ENCODE assay signal across 8 cellular contexts in genomic region chr3:136788154-136788553, GRCh38. TPM values are rescaled to one million over a fixed set of nuclear protein-coding genes. Genes with fewer than 3 reads are reported as not detected.
DNase-seq lines count a peak whose midpoint lies in the region; ATAC-seq and TF ChIP-seq lines count a peak whose summit lies in the region.
"Had no signal": no experiment of that assay in that cellular context is flagged by ENCODE, and none has a peak within 500 bp of the region (broad histone marks: within the 10 kb centered on the region; RNA-seq: fewer than 3 reads in every experiment).

No MANE protein-coding gene starts in this region.

- H2BK15ac ChIP-seq in IMR-90 (ENCODE audit: low read depth, low read length): peak overlapping the region; percentile 98

- intact Hi-C loops in IMR-90 (cut with micrococcal nuclease) (no loop called here), ascending aorta (cut with DNase I) (loop anchor here (10.0 kb wide), 1 partner anchor 227 kb away; no protein-coding TSS in a partner anchor)

- no peak overlapping the region for H2AFZ ChIP-seq in IMR-90 (replicated peaks; ENCODE audit: low read length, poor library complexity)

- H2BK20ac ChIP-seq in IMR-90 (ENCODE audit: low read depth, low read length): peak overlapping the region; percentile 68

- peak overlapping the region; percentile 84 for H3K18ac ChIP-seq in IMR-90 (ENCODE audit: low read depth, low read length)

- H3K9me3 ChIP-seq in IMR-90 (ENCODE audit: control insufficient read depth, insufficient read depth, low read length) (peaks cover 2% of the 10 kb centered on the region; the same call in 1 of the 2 replicates), ascending aorta (no peaks in the 10 kb centered on the region), subcutaneous abdominal adipose tissue (ENCODE audit: control insufficient read depth in 5 of 5, low read length in 5 of 5) (no peaks in the 10 kb centered on the region)

- POLR2A ChIA-PET in IMR-90 (lab: Charles Lee; ENCODE audit: unreplicated experiment): no interaction called here

- no TSS peak for BruUV-seq in IMR-90 (replicated peaks; lab: Mats Ljungman, UMichigan)

- peak overlapping the region; percentile 41 for H2BK5ac ChIP-seq in IMR-90 (ENCODE audit: low read depth, low read length, poor library complexity, severe bottlenecking)

- no peak for TF ChIP-seq POLR2A in IMR-90 (IDR thresholded peaks at IDR 0.05; ENCODE audit: low read depth, low read length)

- H3K4me3 ChIP-seq in IMR-90 (ENCODE audit: insufficient read depth, low read depth, low read length) (no peak overlapping the region), ascending aorta (no peak overlapping the region), subcutaneous abdominal adipose tissue (ENCODE audit: low read depth in 1 of 5, low read length in 5 of 5) (no peak overlapping the region)

- peak overlapping the region; percentile 5; the same call in 1 of the 2 replicates for H3K23ac ChIP-seq in IMR-90 (ENCODE audit: low read depth, low read length)

- peak overlapping the region; percentile 5 for H4K5ac ChIP-seq in IMR-90 (ENCODE audit: low read depth, low read length)

- no peaks in the 10 kb centered on the region for H4K20me1 ChIP-seq in IMR-90 (ENCODE audit: insufficient read depth, low read length)

- peaks cover 13% of the 10 kb centered on the region for H3K9me1 ChIP-seq in IMR-90 (ENCODE audit: insufficient read depth, low read length)

- no peak overlapping the region for H3K4me2 ChIP-seq in IMR-90 (ENCODE audit: low read depth, low read length)

- TF ChIP-seq CTCF in IMR-90 (conservative IDR thresholded peaks at IDR 0.05; ENCODE audit: low read depth, low read length) (no peak), ascending aorta (IDR thresholded peaks at IDR 0.05) (no peak)

- dilution Hi-C loops in IMR-90 (cut with HindIII; ENCODE audit: low sequenced_read_pairs, unreplicated experiment): no loop called here

- 0 out of 4 replicates have a peak, but pooled peaks cover 0 to 3% of the 10 kb centered on the region in 2 experiments for H3K79me1 ChIP-seq in IMR-90 (ENCODE audit: low read depth in 1 of 2, low read length in 2 of 2)

- H3K36me3 ChIP-seq in IMR-90 (ENCODE audit: control insufficient read depth, insufficient read depth, low read length) (no peaks in the 10 kb centered on the region), ascending aorta (no peaks in the 10 kb centered on the region), subcutaneous abdominal adipose tissue (ENCODE audit: control insufficient read depth in 5 of 5, insufficient read depth in 5 of 5, low read length in 5 of 5) (no peaks in the 10 kb centered on the region)

- H3K27ac ChIP-seq in IMR-90 (ENCODE audit: insufficient read depth, low read length): peak overlapping the region; percentile 84; the same call in 1 of the 2 replicates
- H3K27ac ChIP-seq in ascending aorta: peak overlapping the region; percentile 16 to 67
- peak overlapping the region; percentile 50 for H3K27ac ChIP-seq in subcutaneous abdominal adipose tissue (ENCODE audit: low read depth, low read length)

- H3K9ac ChIP-seq in IMR-90 (ENCODE audit: low read depth, low read length): peak overlapping the region; percentile 20; the same call in 1 of the 2 replicates
- no peak overlapping the region for H3K9ac ChIP-seq in subcutaneous abdominal adipose tissue (ENCODE audit: low read length in 5 of 5)

- H3K4ac ChIP-seq in IMR-90 (ENCODE audit: low read depth, low read length): peak overlapping the region; percentile 81

- TF ChIP-seq RAD21 in IMR-90 (IDR thresholded peaks at IDR 0.05; ENCODE audit: low read length): no peak

- no peak for ATAC-seq in IMR-90 (ENCODE audit: low read depth)

- no CpG with 5 or more reads among the region's 1 CpG for WGBS in IMR-90 (ENCODE audit: extremely low coverage in 2 of 2, insufficient read length in 1 of 2), 2 experiments

- H3K4me1 ChIP-seq in IMR-90 (ENCODE audit: control insufficient read depth, insufficient read depth, low read length) (peaks cover 18% of the 10 kb centered on the region), ascending aorta (peaks cover 0 to 10% of the 10 kb centered on the region in 2 donors), subcutaneous abdominal adipose tissue (ENCODE audit: control insufficient read depth in 5 of 5, insufficient read depth in 5 of 5, low read length in 5 of 5) (peaks cover 2 to 29% (median 21%) of the 10 kb centered on the region in 5 donors)

- peak overlapping the region; percentile 53 for H2BK120ac ChIP-seq in IMR-90 (ENCODE audit: low read depth, low read length)

- CTCF ChIA-PET in IMR-90 (lab: Yijun Ruan, JAX): interaction anchor here (0.7 to 2.4 kb wide), 3 partner anchors 36 to 226 kb away, joined by 3 to 8 read pairs (median 7); partner anchors contain the start of gene STAG1

- H4K8ac ChIP-seq in IMR-90 (ENCODE audit: low read depth in 2 of 2, low read length in 2 of 2): peak overlapping the region in 1 of 2 experiments; percentile 51

- no peaks in the 10 kb centered on the region for H3K27me3 ChIP-seq in IMR-90 (ENCODE audit: control insufficient read depth, insufficient read depth, low read length)
- H3K27me3 ChIP-seq in ascending aorta: no peaks in the 10 kb centered on the region
- H3K27me3 ChIP-seq in subcutaneous abdominal adipose tissue (ENCODE audit: control insufficient read depth in 5 of 5, insufficient read depth in 4 of 5, low read length in 5 of 5): no peaks in the 10 kb centered on the region

- H3K56ac ChIP-seq in IMR-90 (ENCODE audit: extremely low read depth, insufficient read depth, low read length): no peak overlapping the region

- peak overlapping the region; percentile 91 for H4K91ac ChIP-seq in IMR-90 (ENCODE audit: insufficient read depth, low read depth, low read length)

- H2AK5ac ChIP-seq in IMR-90 (ENCODE audit: low read depth, low read length): peak overlapping the region; percentile 65

- H3K14ac ChIP-seq in IMR-90 (replicated peaks; ENCODE audit: low read depth, low read length): peak overlapping the region; percentile 23

- no peak for DNase-seq in IMR-90
- no peak for DNase-seq in ascending aorta (ENCODE audit: low spot score in 2 of 2)
- DNase-seq in activated effector memory CD4-positive, alpha-beta T cell treated with Interleukin-2 at 50 U/mL for 16 hours: no peak
- DNase-seq in iPS-NIHi11 (ENCODE audit: low spot score): no peak
- DNase-seq in NCI-H2107 (lab: John Stamatoyannopoulos, UW): no peak
- DNase-seq in activated gamma-delta T cell treated with Interleukin-2 at 50 U/mL for 16 hours: no peak
- DNase-seq: H7 had no signal

- in situ Hi-C loops in IMR-90 (cut with MboI; ENCODE audit: low sequenced_read_pairs): no loop called here

- H2AK9ac ChIP-seq in IMR-90 (replicated peaks; ENCODE audit: low read depth, low read length, poor library complexity): no peak overlapping the region

TF ChIP-seq in IMR-90, 13 proteins besides CTCF, POLR2A, EP300 and RAD21:
- TF ChIP-seq ELK1 (IDR thresholded peaks at IDR 0.05; ENCODE audit: borderline replicate concordance, low read depth, low read length) (no peak), FOS (IDR thresholded peaks at IDR 0.05; ENCODE audit: low read depth, low read length) (no peak), CHD1 (IDR thresholded peaks at IDR 0.05; ENCODE audit: low read depth, low read length) (no peak), RFX5 (IDR thresholded peaks at IDR 0.05; ENCODE audit: low read depth, low read length) (no peak), MAZ (IDR thresholded peaks at IDR 0.05; ENCODE audit: borderline replicate concordance, low read depth, low read length) (no peak), CEBPB (IDR thresholded peaks at IDR 0.05; ENCODE audit: low read depth, low read length) (no peak), MXI1 (IDR thresholded peaks at IDR 0.05; ENCODE audit: borderline replicate concordance, low read depth, low read length) (no peak), NFE2L2 (IDR thresholded peaks at IDR 0.05; ENCODE audit: low read depth, low read length) (no peak), USF2 (IDR thresholded peaks at IDR 0.05; ENCODE audit: low read depth, low read length) (no peak), MAFK (IDR thresholded peaks at IDR 0.05; ENCODE audit: low read depth, low read length) (no peak), SMC3 (IDR thresholded peaks at IDR 0.05; ENCODE audit: low read depth, low read length) (no peak), BHLHE40 (IDR thresholded peaks at IDR 0.05; ENCODE audit: low read depth, low read length) (no peak), RCOR1 (IDR thresholded peaks at IDR 0.05; ENCODE audit: insufficient replicate concordance, low read length) (no peak)

RNA-seq across cellular contexts. Expression of gene SLC35G2, which starts 30.8 kb away (rescaled TPM):
- total RNA-seq in IMR-90 (2012; rRNA removed): 6.6 and 8.6 TPM in 2 replicates
- 5.9 and 7.0 TPM in 2 replicates for polyA plus RNA-seq in IMR-90 (2012; rRNA removed)
- 2.0 and 2.3 TPM in 2 replicates for polyA plus RNA-seq in IMR-90 (2012; cell fraction: cytosol; rRNA removed)
- polyA plus RNA-seq in IMR-90 (2012; cell fraction: nucleus; rRNA removed; ENCODE audit: low replicate concordance): 2.6 and 15.7 TPM in 2 replicates
- total RNA-seq in ascending aorta: 10.0 TPM

RNA-seq across cellular contexts. Expression of gene STAG1, which starts 36.0 kb away (rescaled TPM):
- 32.3 and 53.3 TPM in 2 replicates for total RNA-seq in IMR-90 (2012; rRNA removed)
- polyA plus RNA-seq in IMR-90 (2012; rRNA removed): 7.9 and 9.6 TPM in 2 replicates
- polyA plus RNA-seq in IMR-90 (2012; cell fraction: cytosol; rRNA removed): 1.5 and 2.2 TPM in 2 replicates
- 1.3 and 8.4 TPM in 2 replicates for polyA plus RNA-seq in IMR-90 (2012; cell fraction: nucleus; rRNA removed; ENCODE audit: low replicate concordance)
- 27.2 TPM for total RNA-seq in ascending aorta
